ENCODE assay signal across 17 cellular contexts in the genomic region with DNA sequence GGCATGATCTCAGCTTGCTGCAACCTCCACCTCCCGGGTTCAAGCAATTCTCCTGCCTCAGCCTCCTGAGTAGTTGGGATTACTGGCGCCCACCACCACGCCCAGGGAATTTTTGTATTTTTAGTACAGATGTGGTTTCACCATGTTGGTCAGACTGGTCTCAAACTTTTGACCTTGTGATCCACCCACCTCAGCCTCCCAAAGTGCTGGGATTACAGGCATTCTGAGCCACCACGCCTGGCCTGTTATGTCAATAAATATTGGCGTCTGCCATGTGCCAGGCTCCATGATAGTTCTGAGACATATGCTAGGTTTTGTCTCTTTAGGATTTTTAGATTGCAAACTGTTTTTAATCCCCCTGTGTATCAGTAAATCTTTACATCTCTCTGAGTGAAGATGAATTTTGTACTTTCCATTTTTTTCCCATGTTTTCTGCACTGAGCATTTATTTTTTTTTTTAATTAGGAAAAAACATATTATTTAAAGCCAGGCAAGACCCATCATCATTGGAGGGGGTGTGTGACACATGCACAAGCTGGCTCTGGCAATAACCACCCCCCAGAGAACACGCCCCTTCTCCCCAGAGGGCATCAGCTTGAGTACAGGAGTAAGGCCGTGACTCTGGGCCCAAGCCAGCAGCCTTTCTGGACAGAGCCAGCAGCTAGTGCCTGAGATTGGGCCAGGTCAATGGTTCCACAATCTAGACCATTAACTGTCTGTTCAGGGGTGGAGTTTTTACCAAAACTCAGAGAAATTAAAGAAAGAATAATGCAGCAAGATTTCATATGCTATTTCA. TPM values are rescaled to one million over a fixed set of nuclear protein-coding genes. Genes with fewer than 3 reads are reported as not detected.
DNase-seq lines count a peak whose midpoint lies in the region; ATAC-seq and TF ChIP-seq lines count a peak whose summit lies in the region.
"Had no signal": no experiment of that assay in that cellular context is flagged by ENCODE, and none has a peak within 500 bp of the region (broad histone marks: within the 10 kb centered on the region; RNA-seq: fewer than 3 reads in every experiment).

No MANE protein-coding gene starts in this region.

- 62% methylated on average over 6 of the region's 7 CpGs for WGBS in SK-N-SH (ENCODE audit: low lambda C conversion rate)

- DNase-seq in SK-N-SH (peak; percentile 51), DMS 273 treated with DMSO at 0.1 percent for 48 hours (lab: John Stamatoyannopoulos, UW) (peak; percentile 39), MV-4-11 (lab: John Stamatoyannopoulos, UW) (peak; percentile 5), glutamatergic neuron (peak; percentile 31)
- no peak for DNase-seq in activated T-cell treated with anti-CD3 and anti-CD28 coated beads, Interleukin-2, amount 50 U/mL, for 72 hours
- no peak for DNase-seq in stimulated activated naive CD4-positive, alpha-beta T cell treated with Interleukin-2 at 50 U/mL for 16 hours (lab: John Stamatoyannopoulos, UW)
- DNase-seq: Caco-2; CD4-positive, alpha-beta T cell; KG1; NCI-H1105 treated with DMSO at 0.1 percent for 48 hours; NCI-H1694; NCI-H226; NCI-H82; PC-3 had no signal

- H4K20me1 ChIP-seq in SK-N-SH (ENCODE audit: insufficient read depth) = no peaks in the 10 kb centered on the region

- no peak overlapping the region for H3K9ac ChIP-seq in SK-N-SH

- no peaks in the 10 kb centered on the region for H3K27me3 Mint-ChIP-seq in glutamatergic neuron (ENCODE audit: unreplicated experiment)
- H3K27me3 Mint-ChIP-seq in activated T-cell treated with anti-CD3 and anti-CD28 coated beads, Interleukin-2, amount 50 U/mL, for 72 hours (ENCODE audit: low read depth) = no peaks in the 10 kb centered on the region
- H3K27me3 Mint-ChIP-seq: CD4-positive, alpha-beta T cell had no signal

- H3K27ac ChIP-seq in SK-N-SH (ENCODE audit: low read depth in 2 of 2, low read length in 1 of 2) = no peak overlapping the region

- peaks cover 15% of the 10 kb centered on the region for H3K4me1 Mint-ChIP-seq in glutamatergic neuron (ENCODE audit: low read depth, unreplicated experiment)
- no peaks in the 10 kb centered on the region for H3K4me1 Mint-ChIP-seq in activated T-cell treated with anti-CD3 and anti-CD28 coated beads, Interleukin-2, amount 50 U/mL, for 72 hours (ENCODE audit: low read depth)

- H3K9me2 ChIP-seq in SK-N-SH = no peaks in the 10 kb centered on the region

- H3F3A ChIP-seq in SK-N-SH (replicated peaks; ENCODE audit: insufficient read depth) = no peaks in the 10 kb centered on the region

- no peak overlapping the region for H3K4me3 ChIP-seq in SK-N-SH (ENCODE audit: low read depth in 2 of 2, low read length in 1 of 2)

- no peak for TF ChIP-seq EP300 in SK-N-SH (IDR thresholded peaks at IDR 0.05; ENCODE audit: borderline replicate concordance in 1 of 2, low read depth in 1 of 2, low read length in 1 of 2)

- H3K36me3 Mint-ChIP-seq in glutamatergic neuron (ENCODE audit: unreplicated experiment) = no peaks in the 10 kb centered on the region
- H3K36me3 Mint-ChIP-seq in activated T-cell treated with anti-CD3 and anti-CD28 coated beads, Interleukin-2, amount 50 U/mL, for 72 hours (ENCODE audit: insufficient read depth in 2 of 2) = no peaks in the 10 kb centered on the region

- no peaks in the 10 kb centered on the region for H3K79me2 ChIP-seq in SK-N-SH (ENCODE audit: insufficient read depth)

- ATAC-seq in SK-N-SH treated with all-trans-retinoic acid at 6 μM for 48 hours (no peak), HG02642 (IDR thresholded peaks at IDR 0.05; ENCODE audit: poor library complexity, unreplicated experiment) (no peak)
- no peak for ATAC-seq in activated T-cell treated with anti-CD3 and anti-CD28 coated beads, Interleukin-2, amount 50 U/mL, for 72 hours (replicated peaks in 1 of 2)
- ATAC-seq: HepG2, PC-3 had no signal

- no peaks in the 10 kb centered on the region for H3K9me3 ChIP-seq in SK-N-SH
- H3K9me3 ChIP-seq: Caco-2 had no signal

- H2AFZ ChIP-seq in SK-N-SH (ENCODE audit: low read depth) = no peak overlapping the region

- H3K4me2 ChIP-seq in SK-N-SH = no peak overlapping the region

- H3K4me3 Mint-ChIP-seq in glutamatergic neuron (ENCODE audit: unreplicated experiment) = no peak overlapping the region
- H3K4me3 Mint-ChIP-seq in activated T-cell treated with anti-CD3 and anti-CD28 coated beads, Interleukin-2, amount 50 U/mL, for 72 hours = no peak overlapping the region
- H3K4me3 Mint-ChIP-seq: CD4-positive, alpha-beta T cell had no signal

- no peak overlapping the region for H3K27ac Mint-ChIP-seq in glutamatergic neuron (ENCODE audit: unreplicated experiment)
- H3K27ac Mint-ChIP-seq in activated T-cell treated with anti-CD3 and anti-CD28 coated beads, Interleukin-2, amount 50 U/mL, for 72 hours = no peak overlapping the region
- H3K27ac Mint-ChIP-seq: CD4-positive, alpha-beta T cell had no signal

- H3K36me3 ChIP-seq in SK-N-SH (replicated peaks in 1 of 2; ENCODE audit: control insufficient read depth in 1 of 2, insufficient read depth in 2 of 2, low read length in 1 of 2) = no peaks in the 10 kb centered on the region

- no peaks in the 10 kb centered on the region for H3K9me3 Mint-ChIP-seq in glutamatergic neuron (ENCODE audit: unreplicated experiment)
- no peaks in the 10 kb centered on the region for H3K9me3 Mint-ChIP-seq in activated T-cell treated with anti-CD3 and anti-CD28 coated beads, Interleukin-2, amount 50 U/mL, for 72 hours
- H3K9me3 Mint-ChIP-seq: CD4-positive, alpha-beta T cell had no signal

- CTCF ChIA-PET in SK-N-SH (lab: Yijun Ruan, JAX) = interaction anchor here (1.9 kb wide), 1 partner anchor 50 kb away, joined by 5 read pairs; no protein-coding TSS in a partner anchor

- H3K4me1 ChIP-seq in SK-N-SH (ENCODE audit: control insufficient read depth in 1 of 2, insufficient read depth in 2 of 2, low read depth in 1 of 2, low read length in 1 of 2) = peaks cover 0 to 7% of the 10 kb centered on the region in 2 experiments; a peak in 1 of 4 replicates

- no peaks in the 10 kb centered on the region; the same call in 1 of the 2 replicates for H3K27me3 ChIP-seq in SK-N-SH (ENCODE audit: insufficient read depth)

- POLR2A ChIA-PET in SK-N-SH (lab: Yijun Ruan, JAX) = no interaction called here

- TF ChIP-seq RAD21 in SK-N-SH (IDR thresholded peaks at IDR 0.05; ENCODE audit: low read length) = no peak

- TF ChIP-seq CTCF in SK-N-SH (IDR thresholded peaks at IDR 0.05) (no peak), glutamatergic neuron (IDR thresholded peaks at IDR 0.05; ENCODE audit: partially characterized antibody, unreplicated experiment) (no peak)

TF ChIP-seq in SK-N-SH, 30 proteins besides CTCF, POLR2A, EP300 and RAD21:
- TF ChIP-seq GATA2 (CRISPR knock-in tag; IDR thresholded peaks at IDR 0.05) (no peak), MXI1 (IDR thresholded peaks at IDR 0.05; ENCODE audit: low read depth, low read length) (0 out of 2 replicates have a peak, but pooled peaks have one; percentile 23), TAF1 (IDR thresholded peaks at IDR 0.05; ENCODE audit: borderline replicate concordance, low read depth, low read length) (no peak), CHD2 (IDR thresholded peaks at IDR 0.05; ENCODE audit: low read length, partially characterized antibody) (no peak)
- TF ChIP-seq, protein P1, sequence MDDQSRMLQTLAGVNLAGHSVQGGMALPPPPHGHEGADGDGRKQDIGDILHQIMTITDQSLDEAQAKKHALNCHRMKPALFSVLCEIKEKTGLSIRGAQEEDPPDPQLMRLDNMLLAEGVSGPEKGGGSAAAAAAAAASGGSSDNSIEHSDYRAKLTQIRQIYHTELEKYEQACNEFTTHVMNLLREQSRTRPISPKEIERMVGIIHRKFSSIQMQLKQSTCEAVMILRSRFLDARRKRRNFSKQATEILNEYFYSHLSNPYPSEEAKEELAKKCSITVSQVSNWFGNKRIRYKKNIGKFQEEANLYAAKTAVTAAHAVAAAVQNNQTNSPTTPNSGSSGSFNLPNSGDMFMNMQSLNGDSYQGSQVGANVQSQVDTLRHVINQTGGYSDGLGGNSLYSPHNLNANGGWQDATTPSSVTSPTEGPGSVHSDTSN (IDR thresholded peaks at IDR 0.05) = no peak

TF ChIP-seq in SK-N-SH treated with all-trans-retinoic acid at 6 μM for 48 hours, 23 proteins besides CTCF, POLR2A, EP300 and RAD21 (continues in another document):
- TF ChIP-seq ZFP3 (CRISPR knock-in tag; IDR thresholded peaks at IDR 0.05) (no peak), GLIS3 (CRISPR knock-in tag; IDR thresholded peaks at IDR 0.05) (no peak), CSDC2 (CRISPR knock-in tag; IDR thresholded peaks at IDR 0.05) (no peak), OSR1 (CRISPR knock-in tag; IDR thresholded peaks at IDR 0.05) (no peak), ZC3H10 (CRISPR knock-in tag; IDR thresholded peaks at IDR 0.05) (no peak)
- TF ChIP-seq, protein P2, sequence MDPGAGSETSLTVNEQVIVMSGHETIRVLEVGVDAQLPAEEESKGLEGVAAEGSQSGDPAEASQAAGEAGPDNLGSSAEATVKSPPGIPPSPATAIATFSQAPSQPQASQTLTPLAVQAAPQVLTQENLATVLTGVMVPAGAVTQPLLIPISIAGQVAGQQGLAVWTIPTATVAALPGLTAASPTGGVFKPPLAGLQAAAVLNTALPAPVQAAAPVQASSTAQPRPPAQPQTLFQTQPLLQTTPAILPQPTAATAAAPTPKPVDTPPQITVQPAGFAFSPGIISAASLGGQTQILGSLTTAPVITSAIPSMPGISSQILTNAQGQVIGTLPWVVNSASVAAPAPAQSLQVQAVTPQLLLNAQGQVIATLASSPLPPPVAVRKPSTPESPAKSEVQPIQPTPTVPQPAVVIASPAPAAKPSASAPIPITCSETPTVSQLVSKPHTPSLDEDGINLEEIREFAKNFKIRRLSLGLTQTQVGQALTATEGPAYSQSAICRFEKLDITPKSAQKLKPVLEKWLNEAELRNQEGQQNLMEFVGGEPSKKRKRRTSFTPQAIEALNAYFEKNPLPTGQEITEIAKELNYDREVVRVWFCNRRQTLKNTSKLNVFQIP (CRISPR knock-in tag; IDR thresholded peaks at IDR 0.05; ENCODE audit: borderline replicate concordance, low read depth) = no peak
- TF ChIP-seq, protein P3, sequence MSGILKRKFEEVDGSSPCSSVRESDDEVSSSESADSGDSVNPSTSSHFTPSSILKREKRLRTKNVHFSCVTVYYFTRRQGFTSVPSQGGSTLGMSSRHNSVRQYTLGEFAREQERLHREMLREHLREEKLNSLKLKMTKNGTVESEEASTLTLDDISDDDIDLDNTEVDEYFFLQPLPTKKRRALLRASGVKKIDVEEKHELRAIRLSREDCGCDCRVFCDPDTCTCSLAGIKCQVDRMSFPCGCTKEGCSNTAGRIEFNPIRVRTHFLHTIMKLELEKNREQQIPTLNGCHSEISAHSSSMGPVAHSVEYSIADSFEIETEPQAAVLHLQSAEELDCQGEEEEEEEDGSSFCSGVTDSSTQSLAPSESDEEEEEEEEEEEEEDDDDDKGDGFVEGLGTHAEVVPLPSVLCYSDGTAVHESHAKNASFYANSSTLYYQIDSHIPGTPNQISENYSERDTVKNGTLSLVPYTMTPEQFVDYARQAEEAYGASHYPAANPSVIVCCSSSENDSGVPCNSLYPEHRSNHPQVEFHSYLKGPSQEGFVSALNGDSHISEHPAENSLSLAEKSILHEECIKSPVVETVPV (CRISPR knock-in tag; IDR thresholded peaks at IDR 0.05) = no peak

RNA-seq across cellular contexts. Expression of a gene that starts 51.0 kb away (rescaled TPM):
- 74.6 and 86.3 TPM in 2 replicates for polyA plus RNA-seq in SK-N-SH (2012; rRNA removed)
- polyA plus RNA-seq in SK-N-SH (2012; cell fraction: cytosol; rRNA removed) = 121 and 169 TPM in 2 replicates
- 49.8 and 108 TPM in 2 replicates for polyA plus RNA-seq in SK-N-SH (2012; cell fraction: nucleus; rRNA removed)
- total RNA-seq in glutamatergic neuron (ENCODE audit: unreplicated experiment) = 184 TPM
- total RNA-seq in activated T-cell treated with anti-CD3 and anti-CD28 coated beads, Interleukin-2, amount 50 U/mL, for 72 hours = 100 to 1,000 TPM in 1 of 2 donors, 10 to 100 TPM in 1; 79.8 to 102 TPM

Comparison
In these comparisons a context has a peak if more than half of its experiments do, and no peak if none do; other contexts are left out.
1. DNase-seq: peak in SK-N-SH (single experiment), DMS 273 treated with DMSO at 0.1 percent for 48 hours (single experiment), MV-4-11 (single experiment) and glutamatergic neuron (single experiment); none in activated T-cell treated with anti-CD3 and anti-CD28 coated beads, Interleukin-2, amount 50 U/mL, for 72 hours (0 of 2) and stimulated activated naive CD4-positive, alpha-beta T cell treated with Interleukin-2 at 50 U/mL for 16 hours (single experiment).